22 cellular contexts compared by ENCODE assay signal in the genomic region with DNA sequence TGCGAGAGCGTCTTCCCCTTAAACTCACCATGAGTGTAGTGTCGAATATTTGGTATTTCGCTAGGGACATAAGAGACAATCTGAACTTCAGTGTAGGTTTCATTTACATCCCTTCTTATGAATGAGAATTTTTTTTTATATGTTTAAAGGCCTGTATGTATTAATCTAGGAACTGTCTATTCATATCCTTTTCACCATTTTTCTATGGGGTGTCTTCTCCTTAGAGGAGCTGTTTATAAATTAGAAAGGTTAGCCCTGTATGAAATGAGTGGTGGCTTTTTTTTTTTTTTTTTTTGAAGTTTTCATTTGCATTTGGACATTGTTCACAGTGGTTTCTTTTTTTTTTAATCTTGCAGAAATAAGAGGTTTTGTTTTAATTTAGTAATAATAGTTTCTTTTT.
"Had no signal": no experiment of that assay in that cellular context is flagged by ENCODE, and none has a peak within 500 bp of the region (broad histone marks: within the 10 kb centered on the region; RNA-seq: fewer than 3 reads in every experiment).

No MANE protein-coding gene starts in this region.

- H3K27ac ChIP-seq: coronary artery, epithelial cell of prostate, gastrocnemius medialis, heart left ventricle, hepatocyte, pancreas, right lobe of liver, transverse colon had no signal

- H2AFZ ChIP-seq: hepatocyte had no signal

- H3K9me3 Mint-ChIP-seq: memory B cell, natural killer cell had no signal

- H3K9me3 ChIP-seq: gastrocnemius medialis, heart left ventricle, pancreas, right lobe of liver, transverse colon had no signal

- H3K4me2 ChIP-seq: hepatocyte had no signal

- H3K27me3 ChIP-seq: gastrocnemius medialis, heart left ventricle, hepatocyte, pancreas, right lobe of liver, transverse colon had no signal

- DNase-seq: effector CD4-positive, alpha-beta T cell; foreskin fibroblast; gastrocnemius medialis; heart left ventricle; kidney; natural killer cell; occipital lobe; pancreas; retina; right lobe of liver; small intestine; stimulated activated CD4-positive, alpha-beta T cell treated with anti-CD3 and anti-CD28 coated beads, Interleukin-1b, Interleukin-23, amount 100 ng/mL, for 48 hours; stimulated activated CD4-positive, alpha-beta T cell treated with anti-CD3 and anti-CD28 coated beads, Interleukin-4, amount 100 ng/mL, for 1 hour; stimulated activated naive CD4-positive, alpha-beta T cell; transverse colon had no signal

- H3K4me1 ChIP-seq: right lobe of liver had no signal

- H3K4me3 ChIP-seq: coronary artery, gastrocnemius medialis, heart left ventricle, hepatocyte, lung, pancreas, right lobe of liver, transverse colon had no signal

- ATAC-seq: esophagus mucosa, gastrocnemius medialis, heart left ventricle, left lobe of liver, natural killer cell, pancreas, right lobe of liver had no signal

- H3K27ac Mint-ChIP-seq: memory B cell had no signal

- H3K4me3 Mint-ChIP-seq: memory B cell, natural killer cell had no signal

- H3K27me3 Mint-ChIP-seq: memory B cell had no signal
